Comparison of ENCODE assay signal across 15 cellular contexts in genomic region chr11:123438191-123438627, GRCh38. TPM values are rescaled to one million over a fixed set of nuclear protein-coding genes. Genes with fewer than 3 reads are reported as not detected.
DNase-seq lines count a peak whose midpoint lies in the region; TF ChIP-seq lines count a peak whose summit lies in the region.
"Had no signal": no experiment of that assay in that cellular context is flagged by ENCODE, and none has a peak within 500 bp of the region (broad histone marks: within the 10 kb centered on the region; RNA-seq: fewer than 3 reads in every experiment).

No MANE protein-coding gene starts in this region.

- H3K9me3 ChIP-seq in adrenal gland (replicated peaks in 1 of 3) (no peaks in the 10 kb centered on the region), trophoblast cell (ENCODE audit: insufficient read depth, low read depth, low read length) (no peaks in the 10 kb centered on the region)
- H3K9me3 ChIP-seq: heart right ventricle, spleen, tibial nerve had no signal

- no peak overlapping the region for H4K8ac ChIP-seq in trophoblast cell (ENCODE audit: low read depth, low read length)

- 47 to 54% (median 54%) methylated on average over 7 of the region's 7 CpGs for WGBS in adrenal gland, 4 donors
- WGBS in trophoblast cell (ENCODE audit: extremely low coverage, insufficient coverage, insufficient read length): no CpG with 5 or more reads among the region's 7 CpGs

- H3K4me1 Mint-ChIP-seq in T-helper 1 cell treated with Interleukin-12 subunit alpha and Interleukin-12 subunit beta and Interleukin-4 antibody, amounts not matched to agents 30 μg/mL and 1 μg/mL, for 36 hours (ENCODE audit: low read depth): peaks cover 78% of the 10 kb centered on the region
- peaks cover 9% of the 10 kb centered on the region for H3K4me1 Mint-ChIP-seq in type B pancreatic cell (ENCODE audit: unreplicated experiment)

- H2AK5ac ChIP-seq in trophoblast cell (ENCODE audit: low read length): no peak overlapping the region

- H2BK5ac ChIP-seq in trophoblast cell (ENCODE audit: low read depth, low read length, poor library complexity): no peak overlapping the region

- H3K4me3 ChIP-seq in adrenal gland (no peak overlapping the region), trophoblast cell (ENCODE audit: low read depth, low read length) (no peak overlapping the region)
- H3K4me3 ChIP-seq: heart right ventricle, spleen, tibial nerve had no signal

- H3K9ac ChIP-seq in trophoblast cell (ENCODE audit: low read length): no peak overlapping the region

- H3K27ac ChIP-seq in adrenal gland (peak overlapping the region in 3 of 5 donors; percentile 22 to 72 (median 57)), trophoblast cell (ENCODE audit: low read depth, low read length) (no peak overlapping the region)
- H3K27ac ChIP-seq: 22Rv1, heart right ventricle, spleen had no signal

- peak overlapping the region; percentile 67 for H3K27ac Mint-ChIP-seq in T-helper 1 cell treated with Interleukin-12 subunit alpha and Interleukin-12 subunit beta and Interleukin-4 antibody, amounts not matched to agents 30 μg/mL and 1 μg/mL, for 36 hours
- H3K27ac Mint-ChIP-seq in type B pancreatic cell: no peak overlapping the region

- DNase-seq in T-helper 1 cell: no peak
- DNase-seq in NCI-H82 treated with DMSO at 0.1 percent for 48 hours (lab: John Stamatoyannopoulos, UW; ENCODE audit: unreplicated experiment): peak; percentile 16
- no peak for DNase-seq in adrenal gland
- DNase-seq in trophoblast cell: peak; percentile 97
- DNase-seq in SHP77 treated with DMSO at 0.1 percent for 48 hours (lab: John Stamatoyannopoulos, UW): no peak
- DNase-seq in type B pancreatic cell (ENCODE audit: extremely low spot score, unreplicated experiment): no peak
- no peak for DNase-seq in SIG-M5 (lab: John Stamatoyannopoulos, UW)
- DNase-seq: activated CD4-positive, CD25-positive, alpha-beta regulatory T cell treated with anti-CD3 and anti-CD28 coated beads, Interleukin-2, amount 50 U/mL, for 72 hours; activated naive CD4-positive, alpha-beta T cell treated with Interleukin-2 at 50 U/mL for 16 hours; heart right ventricle; NCI-H146; spleen had no signal

- H3K23ac ChIP-seq in trophoblast cell (ENCODE audit: low read length): no peak overlapping the region

- H2BK120ac ChIP-seq in trophoblast cell (ENCODE audit: insufficient read depth, low read length, poor library complexity): no peak overlapping the region

- no peaks in the 10 kb centered on the region for H3K79me1 ChIP-seq in trophoblast cell (ENCODE audit: low read length)

- H3K4me2 ChIP-seq in trophoblast cell (ENCODE audit: low read length): no peak overlapping the region

- H4K91ac ChIP-seq in trophoblast cell (ENCODE audit: low read depth, low read length): no peak overlapping the region

- no peak overlapping the region for H3K18ac ChIP-seq in trophoblast cell (ENCODE audit: low read length)

- TF ChIP-seq CTCF in adrenal gland (IDR thresholded peaks at IDR 0.05): no peak
- no peak for TF ChIP-seq CTCF in type B pancreatic cell (conservative IDR thresholded peaks at IDR 0.05)

- TF ChIP-seq POLR2A in adrenal gland (IDR thresholded peaks at IDR 0.05): no peak

- no peak overlapping the region for H2AFZ ChIP-seq in trophoblast cell (ENCODE audit: insufficient read depth, low read length, poor library complexity)

- no peaks in the 10 kb centered on the region for H3K79me2 ChIP-seq in trophoblast cell (ENCODE audit: control insufficient read depth, insufficient read depth, low read length, poor library complexity)

- peaks cover 5% of the 10 kb centered on the region for H3K9me3 Mint-ChIP-seq in T-helper 1 cell treated with Interleukin-12 subunit alpha and Interleukin-12 subunit beta and Interleukin-4 antibody, amounts not matched to agents 30 μg/mL and 1 μg/mL, for 36 hours
- no peaks in the 10 kb centered on the region for H3K9me3 Mint-ChIP-seq in type B pancreatic cell

- H3K27me3 ChIP-seq in adrenal gland (no peaks in the 10 kb centered on the region), trophoblast cell (ENCODE audit: insufficient read depth, low read length) (no peaks in the 10 kb centered on the region)
- H3K27me3 ChIP-seq: heart right ventricle, spleen, tibial nerve had no signal

- no peak overlapping the region for H2BK12ac ChIP-seq in trophoblast cell (ENCODE audit: low read length)

- peaks cover 19 to 36% of the 10 kb centered on the region in 2 donors for H3K4me1 ChIP-seq in adrenal gland (replicated peaks in 1 of 2)
- H3K4me1 ChIP-seq in trophoblast cell (ENCODE audit: control insufficient read depth in 1 of 2, insufficient read depth in 2 of 2, low read length in 2 of 2): peaks cover 16 to 17% of the 10 kb centered on the region in 2 experiments
- H3K4me1 ChIP-seq: tibial nerve had no signal

- H3K36me3 ChIP-seq in adrenal gland (replicated peaks in 1 of 2) (no peaks in the 10 kb centered on the region), trophoblast cell (ENCODE audit: control insufficient read depth in 1 of 2, insufficient read depth in 2 of 2, low read length in 2 of 2) (no peaks in the 10 kb centered on the region)
- H3K36me3 ChIP-seq: heart right ventricle, spleen, tibial nerve had no signal

- H3K4me3 Mint-ChIP-seq in T-helper 1 cell treated with Interleukin-12 subunit alpha and Interleukin-12 subunit beta and Interleukin-4 antibody, amounts not matched to agents 30 μg/mL and 1 μg/mL, for 36 hours: peak overlapping the region; percentile 2
- no peak overlapping the region for H3K4me3 Mint-ChIP-seq in type B pancreatic cell

- no peak overlapping the region for H3K14ac ChIP-seq in trophoblast cell (ENCODE audit: low read length)

- intact Hi-C loops in adrenal gland (cut with DNase I): no loop called here

- no peak overlapping the region for H4K12ac ChIP-seq in trophoblast cell (ENCODE audit: low read depth, low read length)

- H3K27me3 Mint-ChIP-seq in T-helper 1 cell treated with Interleukin-12 subunit alpha and Interleukin-12 subunit beta and Interleukin-4 antibody, amounts not matched to agents 30 μg/mL and 1 μg/mL, for 36 hours (ENCODE audit: low read depth): no peaks in the 10 kb centered on the region
- peaks cover 11% of the 10 kb centered on the region for H3K27me3 Mint-ChIP-seq in type B pancreatic cell

- no peak overlapping the region for H3K4ac ChIP-seq in trophoblast cell (ENCODE audit: low read depth, low read length)

- H3K36me3 Mint-ChIP-seq in T-helper 1 cell treated with Interleukin-12 subunit alpha and Interleukin-12 subunit beta and Interleukin-4 antibody, amounts not matched to agents 30 μg/mL and 1 μg/mL, for 36 hours (ENCODE audit: low read depth): peaks cover 68% of the 10 kb centered on the region
- no peaks in the 10 kb centered on the region for H3K36me3 Mint-ChIP-seq in type B pancreatic cell

RNA-seq across cellular contexts. Expression of gene GRAMD1B, which starts 8.1 kb away (rescaled TPM):
- total RNA-seq in adrenal gland: 1,000 to 10,000 TPM in 1 of 8 donors, 100 to 1,000 TPM in 7; 178 to 1,898 (median 285) TPM
- 100 to 1,000 TPM; 101 to 721 (median 114) TPM for polyA plus RNA-seq in adrenal gland
- 8.6 and 10.2 TPM in 2 replicates for polyA plus RNA-seq in trophoblast cell (2013)
- 2.6 and 15.2 TPM in 2 replicates for total RNA-seq in type B pancreatic cell (ENCODE audit: low replicate concordance)

Comparison
In these comparisons a context has a peak if more than half of its experiments do, and no peak if none do; other contexts are left out.
1. DNase-seq: peak in NCI-H82 treated with DMSO at 0.1 percent for 48 hours (single experiment) and trophoblast cell (2 of 2); none in T-helper 1 cell (0 of 5), adrenal gland (0 of 7), SHP77 treated with DMSO at 0.1 percent for 48 hours (single experiment), type B pancreatic cell (single experiment) and SIG-M5 (single experiment).
2. RNA of gene GRAMD1B, which starts 8.1 kb away (total RNA-seq): 178 to 1,898 TPM in adrenal gland; 2.6 to 15.2 TPM in type B pancreatic cell; every median in the first group is over 10 times any median in the second.